10 cellular contexts compared by ENCODE assay signal in genomic region chr2:9663008-9663879, GRCh38.
DNase-seq lines count a peak whose midpoint lies in the region; ATAC-seq lines count a peak whose summit lies in the region.
"Had no signal": no experiment of that assay in that cellular context is flagged by ENCODE, and none has a peak within 500 bp of the region (broad histone marks: within the 10 kb centered on the region; RNA-seq: fewer than 3 reads in every experiment).

No MANE protein-coding gene starts in this region.

- peak; percentile 56 for ATAC-seq in GM19328 (IDR thresholded peaks at IDR 0.05; ENCODE audit: unreplicated experiment)
- peak; percentile 51 for ATAC-seq in HG02981 (IDR thresholded peaks at IDR 0.05; ENCODE audit: unreplicated experiment)

- DNase-seq in DMS79 (lab: John Stamatoyannopoulos, UW) = peak; percentile 52
- DNase-seq in NCI-H524 (lab: John Stamatoyannopoulos, UW) = peak; percentile 98 to 99
- no peak for DNase-seq in SKM-1 (lab: John Stamatoyannopoulos, UW; ENCODE audit: unreplicated experiment)
- no peak for DNase-seq in activated CD8-positive, alpha-beta memory T cell treated with anti-CD3 and anti-CD28 coated beads, Interleukin-2, amount 50 U/mL, for 4 hours
- no peak for DNase-seq in T-helper 9 cell
- no peak for DNase-seq in SKM-1 treated with dmso at 0.1 percent for 144 hours (lab: John Stamatoyannopoulos, UW; ENCODE audit: unreplicated experiment)
- DNase-seq: brain microvascular endothelial cell, NCI-H1048 had no signal

Comparison
In these comparisons a context has a peak if more than half of its experiments do, and no peak if none do; other contexts are left out.
1. DNase-seq: peak in DMS79 (single experiment) and NCI-H524 (2 of 2); none in SKM-1 (single experiment), activated CD8-positive, alpha-beta memory T cell treated with anti-CD3 and anti-CD28 coated beads, Interleukin-2, amount 50 U/mL, for 4 hours (single experiment), T-helper 9 cell (single experiment) and SKM-1 treated with dmso at 0.1 percent for 144 hours (single experiment).